ENCODE assay signal across 8 cellular contexts in genomic region chr21:45075606-45076244, GRCh38. TPM values are rescaled to one million over a fixed set of nuclear protein-coding genes. Genes with fewer than 3 reads are reported as not detected.
DNase-seq lines count a peak whose midpoint lies in the region; ATAC-seq and TF ChIP-seq lines count a peak whose summit lies in the region.

No MANE protein-coding gene starts in this region.

- H3K27ac ChIP-seq in SK-N-MC, result no peak overlapping the region
- no peak overlapping the region for H3K27ac ChIP-seq in rectal smooth muscle tissue (ENCODE audit: low read depth, low read length)

- ATAC-seq in GM19328 (IDR thresholded peaks at IDR 0.05; ENCODE audit: unreplicated experiment), result no peak
- no peak for ATAC-seq in mucosa of descending colon
- no peak for ATAC-seq in GM19395 (IDR thresholded peaks at IDR 0.05; ENCODE audit: unreplicated experiment)

- H3K9ac ChIP-seq in SK-N-MC (ENCODE audit: insufficient read length) (peak overlapping the region; percentile 77), rectal smooth muscle tissue (ENCODE audit: low read length) (no peak overlapping the region)

- H3K4me3 ChIP-seq in GM12864 (ENCODE audit: low read depth, low read length), result peak overlapping the region; percentile 60
- H3K4me3 ChIP-seq in SK-N-MC, result peak overlapping the region; percentile 93
- peak overlapping the region; percentile 52 for H3K4me3 ChIP-seq in fibroblast of mammary gland (ENCODE audit: control insufficient read depth, low read depth, low read length)
- H3K4me3 ChIP-seq in rectal smooth muscle tissue (ENCODE audit: low read length), result peak overlapping the region; percentile 67
- no peak overlapping the region for H3K4me3 ChIP-seq in mucosa of descending colon

- no peaks in the 10 kb centered on the region for H3K9me3 ChIP-seq in SK-N-MC (ENCODE audit: low read depth, low read length)
- no peaks in the 10 kb centered on the region for H3K9me3 ChIP-seq in mucosa of descending colon

- H3K36me3 ChIP-seq in SK-N-MC (ENCODE audit: insufficient read depth, low read length), result peaks cover 1% of the 10 kb centered on the region
- H3K36me3 ChIP-seq in rectal smooth muscle tissue (ENCODE audit: control insufficient read depth, insufficient read depth, low read length), result no peaks in the 10 kb centered on the region
- H3K36me3 ChIP-seq in mucosa of descending colon (ENCODE audit: low read depth), result no peaks in the 10 kb centered on the region

- no peak for TF ChIP-seq CTCF in GM12864 (IDR thresholded peaks at IDR 0.05; ENCODE audit: low read depth, low read length, missing control alignments)
- TF ChIP-seq CTCF in fibroblast of mammary gland (conservative IDR thresholded peaks at IDR 0.05; ENCODE audit: control insufficient read depth, insufficient read depth, low read depth, low read length), result no peak
- no peak for TF ChIP-seq CTCF in mucosa of descending colon (IDR thresholded peaks at IDR 0.05)

- intact Hi-C loops in mucosa of descending colon (cut with DNase I, micrococcal nuclease), result no loop called here

- DNase-seq in GM12864 (ENCODE audit: low read depth) (no peak), SK-N-MC (ENCODE audit: low read depth, low spot score) (no peak), fibroblast of mammary gland (ENCODE audit: low read depth) (no peak), NCI-H1092 (lab: John Stamatoyannopoulos, UW) (no peak), mucosa of descending colon (no peak)

- peaks cover 7% of the 10 kb centered on the region for H3K4me1 ChIP-seq in rectal smooth muscle tissue (ENCODE audit: control insufficient read depth, insufficient read depth, low read length)
- peaks cover 11% of the 10 kb centered on the region for H3K4me1 ChIP-seq in mucosa of descending colon (ENCODE audit: low read depth)

- no peaks in the 10 kb centered on the region for H3K27me3 ChIP-seq in rectal smooth muscle tissue (ENCODE audit: control insufficient read depth, insufficient read depth, low read length)

RNA-seq across cellular contexts. Expression of gene ADARB1, which starts 1.3 kb away (rescaled TPM):
- total RNA-seq in mucosa of descending colon, result 10 to 100 TPM in 1 of 3 donors, 1 to 10 TPM in 2; 5.4 to 91.2 (median 8.8) TPM
